ENCODE assay signal across 34 cellular contexts in the genomic region with DNA sequence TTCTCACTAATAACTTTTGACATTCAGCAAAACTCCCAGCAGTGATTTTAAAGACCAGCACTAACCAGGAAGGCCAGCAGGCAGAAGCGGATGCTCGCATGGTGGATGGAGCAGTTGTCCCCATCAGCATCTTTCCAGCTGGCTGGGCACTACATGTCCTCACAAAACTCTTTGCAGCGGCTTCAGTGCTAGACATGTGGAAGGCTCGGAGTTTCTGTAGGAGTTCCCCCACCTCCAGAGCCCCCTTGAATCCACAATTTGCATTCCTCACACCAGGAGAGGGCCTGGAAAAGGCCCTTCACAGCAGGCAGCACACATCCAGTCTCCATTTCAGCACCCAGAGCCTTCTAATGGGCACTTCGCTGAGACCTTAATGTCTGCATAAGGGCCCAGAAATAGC.
"Had no signal": no experiment of that assay in that cellular context is flagged by ENCODE, and none has a peak within 500 bp of the region (broad histone marks: within the 10 kb centered on the region; RNA-seq: fewer than 3 reads in every experiment).

No MANE protein-coding gene starts in this region.

- H3K4me3 ChIP-seq: MG63 had no signal

- H3K27me3 ChIP-seq: MG63 had no signal

- H3K9me3 ChIP-seq: MG63 had no signal

- DNase-seq: Karpas-422, Kasumi-1, MG63, MM.1S, MV-4-11, NCI-H1048, NCI-H1092, NCI-H1092 treated with DMSO at 0.1 percent for 48 hours, NCI-H1105, NCI-H1105 treated with DMSO at 0.1 percent for 48 hours, NCI-H1417, NCI-H1417 treated with DMSO at 0.1 percent for 48 hours, NCI-H1436, NCI-H1436 treated with DMSO at 0.1 percent for 48 hours, NCI-H146, NCI-H1694, NCI-H1694 treated with DMSO at 0.1 percent for 48 hours, NCI-H187, NCI-H187 treated with DMSO at 0.1 percent for 48 hours, NCI-H1930, NCI-H2029, NCI-H2029 treated with DMSO at 0.1 percent for 48 hours, NCI-H2081, NCI-H2081 treated with DMSO at 0.1 percent for 48 hours, NCI-H2107, NCI-H2171, NCI-H2171 treated with DMSO at 0.1 percent for 48 hours, NCI-H2227 treated with DMSO at 0.1 percent for 48 hours, NCI-H226, NCI-H345, NCI-H446, NCI-H446 treated with DMSO at 0.1 percent for 48 hours, NCI-H510A, NCI-H510A treated with DMSO at 0.1 percent for 48 hours had no signal

- H3K36me3 ChIP-seq: MG63 had no signal
